10 cellular contexts compared by ENCODE assay signal in the genomic region with DNA sequence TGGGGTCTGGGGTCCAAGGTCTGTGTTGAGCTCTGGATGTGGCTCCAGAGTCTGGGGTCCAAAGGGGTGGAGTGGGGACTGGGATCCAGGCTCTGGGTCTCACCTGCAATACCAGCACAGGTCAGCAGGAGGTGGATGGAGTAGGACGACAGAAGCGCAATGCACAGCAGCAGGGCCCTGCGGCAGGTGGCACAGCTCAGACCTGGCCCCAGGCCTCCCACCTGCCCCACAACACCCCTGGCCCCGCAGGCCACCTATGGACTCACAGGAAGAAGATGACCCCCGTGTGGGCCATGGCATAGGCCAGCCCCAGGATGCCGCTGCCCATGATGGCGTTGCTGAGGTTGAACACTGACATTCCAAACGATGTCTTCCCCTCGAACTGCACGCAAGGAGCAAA. TPM values are rescaled to one million over a fixed set of nuclear protein-coding genes. Genes with fewer than 3 reads are reported as not detected.
A peak's percentile ranks its signal among the peaks of the same experiment; 100 is the strongest.
DNase-seq lines count a peak whose midpoint lies in the region; ATAC-seq and TF ChIP-seq lines count a peak whose summit lies in the region.
"Had no signal": no experiment of that assay in that cellular context is flagged by ENCODE, and none has a peak within 500 bp of the region (broad histone marks: within the 10 kb centered on the region; RNA-seq: fewer than 3 reads in every experiment).

No MANE protein-coding gene starts in this region.

- peaks cover 40% of the 10 kb centered on the region for H3K4me1 Mint-ChIP-seq in activated CD4-positive, alpha-beta memory T cell treated with anti-CD3 and anti-CD28 coated beads for 36 hours (ENCODE audit: low read depth)
- H3K4me1 Mint-ChIP-seq in stimulated activated naive CD8-positive, alpha-beta T cell treated with anti-CD3 and anti-CD28 coated beads, Interleukin-15, Interleukin-2, amounts not matched to agents 100 ng/mL and 50 ng/mL, for 24 hours (ENCODE audit: low read depth): peaks cover 42% of the 10 kb centered on the region

- no peaks in the 10 kb centered on the region for H3K27me3 ChIP-seq in foreskin keratinocyte

- H3K27ac ChIP-seq in foreskin keratinocyte: no peak overlapping the region
- H3K27ac ChIP-seq in caudate nucleus (ENCODE audit: low read depth, low read length): no peak overlapping the region
- H3K27ac ChIP-seq: heart left ventricle had no signal

- peak; percentile 70 for DNase-seq in activated CD4-positive, alpha-beta T cell treated with anti-CD3 and anti-CD28 coated beads for 48 hours
- no peak for DNase-seq in activated CD4-positive, alpha-beta T cell treated with anti-CD3 and anti-CD28 coated beads, Interleukin-2, amount 50 U/mL, for 1 hour
- DNase-seq in activated CD4-positive, alpha-beta memory T cell treated with anti-CD3 and anti-CD28 coated beads for 36 hours: peak; percentile 43
- DNase-seq in foreskin keratinocyte (no peak), H4 (ENCODE audit: low spot score) (no peak), caudate nucleus (lab: John Stamatoyannopoulos, UW) (no peak)

- POLR2A ChIA-PET in activated CD4-positive, alpha-beta memory T cell treated with anti-CD3 and anti-CD28 coated beads for 36 hours (lab: Charles Lee): no interaction called here

- TF ChIP-seq CTCF in foreskin keratinocyte (conservative IDR thresholded peaks at IDR 0.05): peak; percentile 35

- peak overlapping the region; percentile 48 for H3K4me3 Mint-ChIP-seq in activated CD4-positive, alpha-beta memory T cell treated with anti-CD3 and anti-CD28 coated beads for 36 hours
- H3K4me3 Mint-ChIP-seq in stimulated activated naive CD8-positive, alpha-beta T cell treated with anti-CD3 and anti-CD28 coated beads, Interleukin-15, Interleukin-2, amounts not matched to agents 100 ng/mL and 50 ng/mL, for 24 hours: peak overlapping the region; percentile 96

- no peaks in the 10 kb centered on the region for H3K27me3 Mint-ChIP-seq in activated CD4-positive, alpha-beta memory T cell treated with anti-CD3 and anti-CD28 coated beads for 36 hours
- no peaks in the 10 kb centered on the region for H3K27me3 Mint-ChIP-seq in stimulated activated naive CD8-positive, alpha-beta T cell treated with anti-CD3 and anti-CD28 coated beads, Interleukin-15, Interleukin-2, amounts not matched to agents 100 ng/mL and 50 ng/mL, for 24 hours

- ATAC-seq in foreskin keratinocyte (no peak), HG02678 (IDR thresholded peaks at IDR 0.05; ENCODE audit: unreplicated experiment) (no peak)

- CTCF ChIA-PET in activated CD4-positive, alpha-beta memory T cell treated with anti-CD3 and anti-CD28 coated beads for 36 hours (lab: Charles Lee): interaction anchor here (1.6 kb wide), 1 partner anchor 73 kb away, joined by 5 read pairs; a partner anchor contains a TSS

- peaks cover 9% of the 10 kb centered on the region for H3K4me1 ChIP-seq in foreskin keratinocyte

- no peaks in the 10 kb centered on the region for H3K9me3 Mint-ChIP-seq in activated CD4-positive, alpha-beta memory T cell treated with anti-CD3 and anti-CD28 coated beads for 36 hours
- no peaks in the 10 kb centered on the region for H3K9me3 Mint-ChIP-seq in stimulated activated naive CD8-positive, alpha-beta T cell treated with anti-CD3 and anti-CD28 coated beads, Interleukin-15, Interleukin-2, amounts not matched to agents 100 ng/mL and 50 ng/mL, for 24 hours

- intact Hi-C loops in activated CD4-positive, alpha-beta memory T cell treated with anti-CD3 and anti-CD28 coated beads for 36 hours (cut with micrococcal nuclease): loop anchor here (5.0 kb wide), 1 partner anchor 394 kb away; a partner anchor contains a TSS

- H3K36me3 Mint-ChIP-seq in activated CD4-positive, alpha-beta memory T cell treated with anti-CD3 and anti-CD28 coated beads for 36 hours: peaks cover 39% of the 10 kb centered on the region
- H3K36me3 Mint-ChIP-seq in stimulated activated naive CD8-positive, alpha-beta T cell treated with anti-CD3 and anti-CD28 coated beads, Interleukin-15, Interleukin-2, amounts not matched to agents 100 ng/mL and 50 ng/mL, for 24 hours (ENCODE audit: low read depth): peaks cover 42% of the 10 kb centered on the region

- no peak overlapping the region for H3K27ac Mint-ChIP-seq in activated CD4-positive, alpha-beta memory T cell treated with anti-CD3 and anti-CD28 coated beads for 36 hours
- H3K27ac Mint-ChIP-seq in stimulated activated naive CD8-positive, alpha-beta T cell treated with anti-CD3 and anti-CD28 coated beads, Interleukin-15, Interleukin-2, amounts not matched to agents 100 ng/mL and 50 ng/mL, for 24 hours: peak overlapping the region; percentile 61

RNA-seq across cellular contexts. Expression of a gene that starts 3.4 kb away (rescaled TPM):
- total RNA-seq in activated CD4-positive, alpha-beta memory T cell treated with anti-CD3 and anti-CD28 coated beads for 36 hours: 10 to 100 TPM; 70.7 to 73.0 TPM
- total RNA-seq in foreskin keratinocyte: 170 and 252 TPM in 2 replicates
- polyA plus RNA-seq in foreskin keratinocyte: 216 and 317 TPM in 2 replicates
- total RNA-seq in H4 (2014; rRNA removed; shearing (Covaris generic)): 0.04 TPM in 1 of 2 replicates, not detected in the other
- total RNA-seq: HT1080 had no signal

RNA-seq across cellular contexts. Expression of a gene that starts 9.3 kb away (rescaled TPM):
- total RNA-seq in activated CD4-positive, alpha-beta memory T cell treated with anti-CD3 and anti-CD28 coated beads for 36 hours: 10 to 100 TPM; 62.8 to 73.9 TPM
- 110 and 160 TPM in 2 replicates for total RNA-seq in foreskin keratinocyte
- polyA plus RNA-seq in foreskin keratinocyte: 95.0 and 134 TPM in 2 replicates
- 70.7 and 85.9 TPM in 2 replicates for total RNA-seq in H4 (2014; rRNA removed; shearing (Covaris generic))

RNA-seq across cellular contexts. Expression of a gene that starts 42.1 kb away (rescaled TPM):
- 1 to 10 TPM; 7.1 to 7.7 TPM for total RNA-seq in activated CD4-positive, alpha-beta memory T cell treated with anti-CD3 and anti-CD28 coated beads for 36 hours
- 30.6 and 60.1 TPM in 2 replicates for total RNA-seq in foreskin keratinocyte
- 34.1 and 60.6 TPM in 2 replicates for polyA plus RNA-seq in foreskin keratinocyte
- 17.0 and 18.3 TPM in 2 replicates for total RNA-seq in H4 (2014; rRNA removed; shearing (Covaris generic))

RNA-seq across cellular contexts. Expression of a gene that starts 54.9 kb away (rescaled TPM):
- total RNA-seq in activated CD4-positive, alpha-beta memory T cell treated with anti-CD3 and anti-CD28 coated beads for 36 hours: 100 to 1,000 TPM; 149 to 150 TPM
- 440 and 479 TPM in 2 replicates for total RNA-seq in foreskin keratinocyte
- polyA plus RNA-seq in foreskin keratinocyte: 558 and 569 TPM in 2 replicates
- 129 and 133 TPM in 2 replicates for total RNA-seq in H4 (2014; rRNA removed; shearing (Covaris generic))

RNA-seq across cellular contexts. Expression of a gene that starts 54.9 kb away (rescaled TPM):
- total RNA-seq in activated CD4-positive, alpha-beta memory T cell treated with anti-CD3 and anti-CD28 coated beads for 36 hours: not detected
- total RNA-seq in foreskin keratinocyte: not detected in 2 replicates
- polyA plus RNA-seq in foreskin keratinocyte: not detected in 2 replicates
- not detected in 2 replicates for total RNA-seq in H4 (2014; rRNA removed; shearing (Covaris generic))
- total RNA-seq: heart left ventricle had no signal
- polyA plus RNA-seq: heart left ventricle had no signal

Comparison
In these comparisons a context has a peak if more than half of its experiments do, and no peak if none do; other contexts are left out.
1. DNase-seq: peak in activated CD4-positive, alpha-beta T cell treated with anti-CD3 and anti-CD28 coated beads for 48 hours (single experiment) and activated CD4-positive, alpha-beta memory T cell treated with anti-CD3 and anti-CD28 coated beads for 36 hours (single experiment); none in activated CD4-positive, alpha-beta T cell treated with anti-CD3 and anti-CD28 coated beads, Interleukin-2, amount 50 U/mL, for 1 hour (single experiment), foreskin keratinocyte (0 of 2), H4 (single experiment) and caudate nucleus (0 of 61).
2. RNA of a gene that starts 3.4 kb away (total RNA-seq): 170 to 252 TPM in foreskin keratinocyte and 70.7 to 73.0 TPM in activated CD4-positive, alpha-beta memory T cell treated with anti-CD3 and anti-CD28 coated beads for 36 hours; 0.04 TPM in H4; every median in the first group is over 10 times any median in the second.